12 cellular contexts compared by ENCODE assay signal in the genomic region with DNA sequence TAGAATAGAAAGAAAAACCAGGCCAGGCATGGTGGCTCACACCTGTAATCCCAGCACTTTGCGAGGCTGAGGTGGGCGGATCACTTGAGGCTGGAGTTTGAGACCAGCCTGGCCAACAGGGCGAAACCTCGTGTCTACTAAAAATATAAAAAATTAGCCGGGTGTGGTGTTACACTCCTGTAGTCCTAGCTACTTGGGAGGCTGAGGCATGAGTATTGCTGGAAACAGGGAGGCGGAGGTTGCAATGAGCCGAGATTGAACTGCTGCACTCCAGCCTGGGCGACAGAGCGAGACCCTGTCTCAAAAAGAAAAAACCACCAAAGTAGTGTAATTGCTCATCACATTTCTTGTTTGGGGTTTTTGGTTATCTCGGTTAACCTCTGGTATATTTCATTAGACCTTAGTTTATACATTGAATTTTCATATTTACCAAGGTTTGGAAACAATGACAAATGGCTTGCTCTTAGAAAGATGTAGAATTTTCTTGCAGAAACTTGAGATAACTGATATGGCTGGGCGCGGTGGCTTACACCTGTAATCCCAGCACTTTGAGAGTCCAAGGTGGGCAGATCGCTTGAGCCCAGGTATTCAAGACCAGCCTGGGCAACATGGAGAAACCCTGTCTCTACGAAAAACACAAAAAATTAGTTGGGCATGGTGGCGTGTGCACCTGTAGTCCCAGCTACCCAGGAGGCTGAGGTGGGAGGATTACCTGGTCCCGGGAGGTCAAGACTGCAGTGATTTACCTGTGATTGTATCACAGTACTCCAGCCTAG. TPM values are rescaled to one million over a fixed set of nuclear protein-coding genes. Genes with fewer than 3 reads are reported as not detected.
DNase-seq lines count a peak whose midpoint lies in the region; ATAC-seq, FAIRE-seq and TF ChIP-seq lines count a peak whose summit lies in the region.
"Had no signal": no experiment of that assay in that cellular context is flagged by ENCODE, and none has a peak within 500 bp of the region (broad histone marks: within the 10 kb centered on the region; RNA-seq: fewer than 3 reads in every experiment).

No MANE protein-coding gene starts in this region.

- no peak for TF ChIP-seq POLR2A in GM12892 (IDR thresholded peaks at IDR 0.05; ENCODE audit: low read depth, low read length)

- H3K9ac ChIP-seq in endodermal cell (ENCODE audit: extremely low read depth, low read length, poor library complexity, severe bottlenecking): no peak overlapping the region
- H3K9ac ChIP-seq: parathyroid adenoma had no signal

- DNase-seq in GM12892 (ENCODE audit: insufficient read length) (no peak), endodermal cell (no peak), mucosa of gallbladder (ENCODE audit: low spot score) (no peak), omental fat pad (ENCODE audit: low spot score) (no peak), left ventricle myocardium superior (no peak)
- no peak for DNase-seq in central memory CD4-positive, alpha-beta T cell
- DNase-seq: EL, NCI-H1092 treated with DMSO at 0.1 percent for 48 hours had no signal

- TF ChIP-seq CTCF in endodermal cell (conservative IDR thresholded peaks at IDR 0.05) (no peak), omental fat pad (IDR thresholded peaks at IDR 0.05) (no peak)

- H3K27ac ChIP-seq in endodermal cell (ENCODE audit: low read depth, low read length): no peak overlapping the region
- H3K27ac ChIP-seq: parathyroid adenoma had no signal

- peaks cover 4% of the 10 kb centered on the region for H3K4me1 Mint-ChIP-seq in endodermal cell

- no peaks in the 10 kb centered on the region for H3K9me3 Mint-ChIP-seq in endodermal cell

- peaks cover 66% of the 10 kb centered on the region for H3K36me3 ChIP-seq in endodermal cell (ENCODE audit: control insufficient read depth, insufficient read depth, low read length)

- ATAC-seq in GM19438 (IDR thresholded peaks at IDR 0.05; ENCODE audit: low read depth, unreplicated experiment) (peak; percentile 80), HG03097 (IDR thresholded peaks at IDR 0.05; ENCODE audit: low FRiP score, unreplicated experiment) (peak; percentile 64), omental fat pad (ENCODE audit: low FRiP score) (no peak), left ventricle myocardium superior (no peak)
- ATAC-seq: Right ventricle myocardium inferior had no signal

- intact Hi-C loops in left ventricle myocardium superior (cut with micrococcal nuclease): no loop called here

- H3K27me3 Mint-ChIP-seq in endodermal cell (ENCODE audit: insufficient read depth): no peaks in the 10 kb centered on the region

- no peaks in the 10 kb centered on the region for H3K4me1 ChIP-seq in endodermal cell (ENCODE audit: control insufficient read depth, insufficient read depth, low read length)
- H3K4me1 ChIP-seq: parathyroid adenoma had no signal

- H3K36me3 Mint-ChIP-seq in endodermal cell (ENCODE audit: low read depth): peaks cover 80% of the 10 kb centered on the region

- H3K9me3 ChIP-seq in endodermal cell (ENCODE audit: control insufficient read depth, low read length): peaks cover 4% of the 10 kb centered on the region

- no peaks in the 10 kb centered on the region for H3K27me3 ChIP-seq in endodermal cell (ENCODE audit: control insufficient read depth, insufficient read depth, low read length, poor library complexity, severe bottlenecking)

- WGBS in endodermal cell (ENCODE audit: insufficient coverage in 1 of 2, insufficient read length in 1 of 2), 2 experiments: 90 to 94% methylated on average over 15 to 16 of the region's 16 CpGs

- FAIRE-seq in GM12892 (lab: Jason Lieb, UNC): peak; percentile 71

- no peak overlapping the region for H3K4me3 Mint-ChIP-seq in endodermal cell

- H3K27ac Mint-ChIP-seq in endodermal cell: peak overlapping the region; percentile 62

- H3K4me3 ChIP-seq in endodermal cell (ENCODE audit: low read length): no peak overlapping the region

RNA-seq across cellular contexts. Expression of a gene that starts 14.2 kb away (rescaled TPM):
- 17.0 TPM for polyA plus RNA-seq in GM12892 (2012; ENCODE audit: missing spikeins)
- 10 to 100 TPM; 65.1 to 84.4 TPM for total RNA-seq in endodermal cell
- polyA plus RNA-seq in endodermal cell (2013, experiment 1 of 2): 39.3 TPM
- 37.1 TPM for polyA plus RNA-seq in endodermal cell (2013, experiment 2 of 2)
- total RNA-seq in mucosa of gallbladder: 46.2 TPM
- total RNA-seq in omental fat pad: 10 to 100 TPM; 50.3 to 67.6 (median 55.2) TPM
- total RNA-seq in left ventricle myocardium superior: 39.5 TPM

Comparison
In these comparisons a context has a peak if more than half of its experiments do, and no peak if none do; other contexts are left out.
1. ATAC-seq: peak in GM19438 (single experiment) and HG03097 (single experiment); none in omental fat pad (single experiment) and left ventricle myocardium superior (single experiment).